ENCODE assay signal across 1 cellular context in genomic region chr13:49754146-49754545, GRCh38.
A peak's percentile ranks its signal among the peaks of the same experiment; 100 is the strongest.
TF ChIP-seq lines count a peak whose summit lies in the region.

No MANE protein-coding gene starts in this region.

TF ChIP-seq in HepG2, 621 proteins besides CTCF, POLR2A, EP300 and RAD21 (continued from another document and continues in another):
- peak; percentile 38; the same call in 1 of the 2 replicates for TF ChIP-seq FOXP4 (CRISPR knock-in tag; IDR thresholded peaks at IDR 0.05)
- TF ChIP-seq CEBPB (IDR thresholded peaks at IDR 0.05; ENCODE audit: borderline replicate concordance, low read depth, low read length), result peak; percentile 74; the same call in 1 of the 2 replicates
- TF ChIP-seq KLF9 (CRISPR knock-in tag; IDR thresholded peaks at IDR 0.05; ENCODE audit: low read depth), result no peak
- 0 out of 2 replicates have a peak, but pooled peaks have one; percentile 28 for TF ChIP-seq ZNF441 (CRISPR knock-in tag; IDR thresholded peaks at IDR 0.05; ENCODE audit: borderline replicate concordance)
- no peak for TF ChIP-seq SOX13 (IDR thresholded peaks at IDR 0.05)
- peak in 1 of 2 experiments; percentile 25; a peak in 1 of 4 replicates for TF ChIP-seq SOX13 (CRISPR knock-in tag; conservative IDR thresholded peaks at IDR 0.05 in 1 of 2, IDR thresholded peaks at IDR 0.05 in 1 of 2)
- TF ChIP-seq TEAD3 (CRISPR knock-in tag; optimal IDR thresholded peaks at IDR 0.05; ENCODE audit: borderline replicate concordance), result no peak
- TF ChIP-seq TBP (CRISPR knock-in tag; IDR thresholded peaks at IDR 0.05), result no peak
- 0 out of 2 replicates have a peak, but pooled peaks have one; percentile 43 for TF ChIP-seq ARID5B (CRISPR knock-in tag; IDR thresholded peaks at IDR 0.05)
- no peak for TF ChIP-seq ZNF563 (CRISPR knock-in tag; IDR thresholded peaks at IDR 0.05)
- TF ChIP-seq HNF1A (IDR thresholded peaks at IDR 0.05; ENCODE audit: low read depth), result peak; percentile 61
- TF ChIP-seq HNF1A (CRISPR knock-in tag; IDR thresholded peaks at IDR 0.05; ENCODE audit: borderline replicate concordance), result no peak
- TF ChIP-seq ZMYM4 (CRISPR knock-in tag; IDR thresholded peaks at IDR 0.05), result peak; percentile 26; the same call in 1 of the 2 replicates
- TF ChIP-seq HMGXB3 (CRISPR knock-in tag; IDR thresholded peaks at IDR 0.05; ENCODE audit: borderline replicate concordance), result no peak
- no peak for TF ChIP-seq ZSCAN5A (CRISPR knock-in tag; IDR thresholded peaks at IDR 0.05; ENCODE audit: borderline replicate concordance)
- peak; percentile 87 for TF ChIP-seq MIXL1 (CRISPR knock-in tag; IDR thresholded peaks at IDR 0.05)
- 0 out of 2 replicates have a peak, but pooled peaks have one; percentile 26 for TF ChIP-seq ZNF770 (CRISPR knock-in tag; IDR thresholded peaks at IDR 0.05)
- TF ChIP-seq ZNF543 (CRISPR knock-in tag; IDR thresholded peaks at IDR 0.05), result no peak
- peak; percentile 70 for TF ChIP-seq ZNF652 (CRISPR knock-in tag; IDR thresholded peaks at IDR 0.05; ENCODE audit: borderline replicate concordance, low read depth)
- TF ChIP-seq PRMT3 (CRISPR knock-in tag; IDR thresholded peaks at IDR 0.05; ENCODE audit: borderline replicate concordance, low read depth), result no peak
- no peak for TF ChIP-seq POLR2G (IDR thresholded peaks at IDR 0.05; ENCODE audit: low read depth, low read length)
- TF ChIP-seq GABPB1 (CRISPR knock-in tag; IDR thresholded peaks at IDR 0.05), result 0 out of 2 replicates have a peak, but pooled peaks have one; percentile 21
- TF ChIP-seq ZFP36 (IDR thresholded peaks at IDR 0.05; ENCODE audit: borderline replicate concordance, low read depth, low read length, partially characterized antibody), result no peak
- TF ChIP-seq RCOR2 (CRISPR knock-in tag; IDR thresholded peaks at IDR 0.05), result 0 out of 2 replicates have a peak, but pooled peaks have one; percentile 36
- TF ChIP-seq KLF13 (CRISPR knock-in tag; IDR thresholded peaks at IDR 0.05), result no peak
- peak; percentile 85 for TF ChIP-seq GATAD2A (CRISPR knock-in tag; IDR thresholded peaks at IDR 0.05)
- peak; percentile 60 for TF ChIP-seq PAXIP1 (CRISPR knock-in tag; conservative IDR thresholded peaks at IDR 0.05)
- TF ChIP-seq GABPA (IDR thresholded peaks at IDR 0.05; ENCODE audit: low read depth, low read length), result no peak
- TF ChIP-seq GABPA (CRISPR knock-in tag; IDR thresholded peaks at IDR 0.05; ENCODE audit: low read depth), result peak; percentile 47; the same call in 1 of the 2 replicates
- peak; percentile 77; the same call in 1 of the 2 replicates for TF ChIP-seq ONECUT2 (CRISPR knock-in tag; IDR thresholded peaks at IDR 0.05)
- TF ChIP-seq MEIS2 (CRISPR knock-in tag; IDR thresholded peaks at IDR 0.05), result no peak
